In genomic region chr4:74840931-74841330, GRCh38 we compare ENCODE assay signal across 28 cellular contexts. TPM values are rescaled to one million over a fixed set of nuclear protein-coding genes. Genes with fewer than 3 reads are reported as not detected.
DNase-seq lines count a peak whose midpoint lies in the region; ATAC-seq and TF ChIP-seq lines count a peak whose summit lies in the region.
"Had no signal": no experiment of that assay in that cellular context is flagged by ENCODE, and none has a peak within 500 bp of the region (broad histone marks: within the 10 kb centered on the region; RNA-seq: fewer than 3 reads in every experiment).

No MANE protein-coding gene starts in this region.

- H3K4me3 ChIP-seq in cardiac fibroblast (replicated peaks in 1 of 2; ENCODE audit: low read depth in 2 of 2, low read length in 2 of 2), result no peak overlapping the region
- H3K4me3 ChIP-seq: GM23248, MG63, PC-9, SJSA1 had no signal

- peak; percentile 10 for DNase-seq in NCI-H748 (lab: John Stamatoyannopoulos, UW; ENCODE audit: unreplicated experiment)
- DNase-seq in NCI-H748 treated with DMSO at 0.1 percent for 48 hours (lab: John Stamatoyannopoulos, UW), result no peak
- DNase-seq in cardiac fibroblast (ENCODE audit: low read depth in 2 of 2), result peak; percentile 14 to 19
- peak; percentile 19 for DNase-seq in myocyte (ENCODE audit: low read depth)
- DNase-seq in DMS79 (lab: John Stamatoyannopoulos, UW), result no peak
- DNase-seq in NCI-H1105 (lab: John Stamatoyannopoulos, UW), result no peak
- DNase-seq: 8988T; ACHN; BE2C; Calu3; CD8-positive, alpha-beta memory T cell; DMS53; GF-D8; GM23248; H9; HFFc6; MG63; NCI-H2029; NCI-H2227 treated with DMSO at 0.1 percent for 48 hours; NCI-H82; NK-92 treated with Interleukin-12 subunit alpha and Interleukin-12 subunit beta, amount 100 ng/mL, for 24 hours had no signal

- ATAC-seq in GM19023 (IDR thresholded peaks at IDR 0.05; ENCODE audit: unreplicated experiment) (no peak), GM19452 (IDR thresholded peaks at IDR 0.05; ENCODE audit: unreplicated experiment) (no peak)
- ATAC-seq: HepG2, Right ventricle myocardium inferior had no signal

- TF ChIP-seq CTCF in cardiac fibroblast (IDR thresholded peaks at IDR 0.05; ENCODE audit: low read depth, low read length), result no peak

RNA-seq across cellular contexts. Expression of gene BTC, which starts 46.6 kb away (rescaled TPM):
- 0.16 and 0.21 TPM in 2 replicates for total RNA-seq in myocyte
- 0.04 TPM for polyA plus RNA-seq in myocyte (2012)
- total RNA-seq: CD8-positive, alpha-beta memory T cell; GM23248; H9; HepG2; HFFc6; SJSA1 had no signal
- polyA plus RNA-seq: CD14-positive monocyte; CD8-positive, alpha-beta memory T cell; GM23248; HepG2 had no signal

Comparison
In these comparisons a context has a peak if more than half of its experiments do, and no peak if none do; other contexts are left out.
1. DNase-seq: peak in NCI-H748 (single experiment), cardiac fibroblast (2 of 2) and myocyte (single experiment); none in NCI-H748 treated with DMSO at 0.1 percent for 48 hours (single experiment), DMS79 (single experiment) and NCI-H1105 (single experiment).